ENCODE assay signal across 15 cellular contexts in genomic region chr13:30824651-30825050, GRCh38.
"Had no signal": no experiment of that assay in that cellular context is flagged by ENCODE, and none has a peak within 500 bp of the region (broad histone marks: within the 10 kb centered on the region; RNA-seq: fewer than 3 reads in every experiment).

No MANE protein-coding gene starts in this region.

- H3K4me3 ChIP-seq: coronary artery, heart right ventricle, psoas muscle had no signal

- ATAC-seq: activated CD4-positive, CD25-positive, alpha-beta regulatory T cell treated with anti-CD3 and anti-CD28 coated beads, Interleukin-2, amount 50 U/mL, for 24 hours; heart right ventricle; naive thymus-derived CD4-positive, alpha-beta T cell; psoas muscle had no signal

- H3K27ac ChIP-seq: coronary artery, heart right ventricle, psoas muscle had no signal

- H3K4me1 ChIP-seq: heart right ventricle, psoas muscle had no signal

- H3K27ac Mint-ChIP-seq: activated naive CD4-positive, alpha-beta T cell treated with anti-CD3 and anti-CD28 coated beads, Interleukin-2, amount 10 ng/mL, durations not matched to agents 7 days and 5 days; activated T-helper 2 cell treated with anti-CD3 and anti-CD28 coated beads, Interferon-gamma antibody, Interleukin-2, Interleukin-4, amounts not matched to agents 10 μg/mL and 5 μg/mL and 100 μg/mL, durations not matched to agents 14 hours and 24 hours and 36 hours; naive thymus-derived CD4-positive, alpha-beta T cell; type B pancreatic cell had no signal

- H3K9me3 ChIP-seq: heart right ventricle, psoas muscle had no signal

- H3K36me3 Mint-ChIP-seq: activated naive CD4-positive, alpha-beta T cell treated with anti-CD3 and anti-CD28 coated beads, Interleukin-2, amount 10 ng/mL, durations not matched to agents 7 days and 5 days; type B pancreatic cell had no signal

- H3K36me3 ChIP-seq: heart right ventricle had no signal

- H3K4me3 Mint-ChIP-seq: activated naive CD4-positive, alpha-beta T cell treated with anti-CD3 and anti-CD28 coated beads, Interleukin-2, amount 10 ng/mL, durations not matched to agents 7 days and 5 days; naive thymus-derived CD4-positive, alpha-beta T cell; type B pancreatic cell had no signal

- DNase-seq: activated naive CD4-positive, alpha-beta T cell treated with anti-CD3 and anti-CD28 coated beads, Interleukin-2, amount 10 ng/mL, durations not matched to agents 7 days and 5 days; central memory CD4-positive, alpha-beta T cell; effector CD8-positive, alpha-beta T cell; heart right ventricle; kidney; midbrain; naive thymus-derived CD4-positive, alpha-beta T cell; nucleus accumbens; psoas muscle; stimulated activated CD4-positive, alpha-beta T cell treated with anti-CD3 and anti-CD28 coated beads, Interleukin-12 subunit alpha, Interleukin-12 subunit beta, amount 100 ng/mL, for 4 hours; stimulated activated naive CD4-positive, alpha-beta T cell had no signal

- H3K9me3 Mint-ChIP-seq: activated naive CD4-positive, alpha-beta T cell treated with anti-CD3 and anti-CD28 coated beads, Interleukin-2, amount 10 ng/mL, durations not matched to agents 7 days and 5 days; activated T-helper 2 cell treated with anti-CD3 and anti-CD28 coated beads, Interferon-gamma antibody, Interleukin-2, Interleukin-4, amounts not matched to agents 10 μg/mL and 5 μg/mL and 100 μg/mL, durations not matched to agents 14 hours and 24 hours and 36 hours had no signal

- H3K4me1 Mint-ChIP-seq: activated naive CD4-positive, alpha-beta T cell treated with anti-CD3 and anti-CD28 coated beads, Interleukin-2, amount 10 ng/mL, durations not matched to agents 7 days and 5 days had no signal
